Comparison of ENCODE assay signal across 23 cellular contexts in the genomic region with DNA sequence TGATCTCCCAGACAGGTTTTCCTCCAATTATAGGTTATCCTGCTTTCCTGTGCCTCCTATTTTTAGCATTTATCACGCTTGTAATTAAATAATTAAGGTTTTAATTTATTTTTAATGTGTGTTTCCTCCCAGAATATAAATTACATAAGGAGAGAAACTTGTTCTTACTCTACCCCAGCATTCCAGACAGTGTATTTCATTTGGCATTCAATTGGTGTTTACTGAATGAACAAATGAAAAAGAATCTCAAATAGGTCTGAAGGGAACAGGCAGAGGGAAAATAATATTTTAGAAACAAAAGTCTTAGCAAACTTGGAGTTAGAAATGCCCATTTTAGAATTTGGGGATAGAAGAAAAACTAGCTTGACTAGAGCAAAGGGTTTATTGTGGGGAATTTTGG. TPM values are rescaled to one million over a fixed set of nuclear protein-coding genes. Genes with fewer than 3 reads are reported as not detected.
"Had no signal": no experiment of that assay in that cellular context is flagged by ENCODE, and none has a peak within 500 bp of the region (broad histone marks: within the 10 kb centered on the region; RNA-seq: fewer than 3 reads in every experiment).

No MANE protein-coding gene starts in this region.

- H3K4me3 ChIP-seq: breast epithelium, right atrium auricular region, suprapubic skin had no signal

- H3K9me3 ChIP-seq: breast epithelium, neutrophil, right atrium auricular region, suprapubic skin had no signal

- H3K27ac ChIP-seq: breast epithelium, neutrophil, right atrium auricular region, suprapubic skin had no signal

- DNase-seq: activated B cell treated with CpG ODN at 0.5 μM for 24 hours; activated CD4-positive, alpha-beta T cell treated with anti-CD3 and anti-CD28 coated beads for 48 hours; activated CD8-positive, alpha-beta memory T cell treated with anti-CD3 and anti-CD28 coated beads, Interleukin-2, amount 50 U/mL, for 48 hours; activated gamma-delta T cell; activated T-cell treated with anti-CD3 and anti-CD28 coated beads, Interleukin-2, amount 50 U/mL, for 72 hours; amygdala; cerebellar nuclear complex; effector memory CD4-positive, alpha-beta T cell; hippocampal formation; kidney; left ventricle myocardium superior; natural killer cell; small intestine; stimulated activated CD4-positive, alpha-beta T cell treated with anti-CD3 and anti-CD28 coated beads, Interleukin-4, amount 100 ng/mL, for 4 hours; stimulated activated CD8-positive, alpha-beta memory T cell treated with anti-CD3 and anti-CD28 coated beads, Interleukin-4, amount 100 ng/mL, for 48 hours; stimulated activated naive CD8-positive, alpha-beta T cell treated with anti-CD3 and anti-CD28 coated beads, Interleukin-15, Interleukin-2, amounts not matched to agents 100 U/mL and 50 U/mL, for 24 hours; SW 1271 had no signal

- H3K27me3 ChIP-seq: breast epithelium, neutrophil, right atrium auricular region, suprapubic skin had no signal

- H3K4me1 ChIP-seq: breast epithelium, right atrium auricular region, suprapubic skin had no signal

- FAIRE-seq: kidney, small intestine had no signal

- H3K36me3 ChIP-seq: breast epithelium, suprapubic skin had no signal

RNA-seq across cellular contexts. Expression of a gene that starts 15.1 kb away (rescaled TPM):
- total RNA-seq: activated B cell treated with CpG ODN at 0.5 μM for 24 hours, breast epithelium, kidney, left ventricle myocardium superior, mucosa of gallbladder, posterior vena cava, suprapubic skin had no signal
